ENCODE assay signal across 1 cellular context in the genomic region with DNA sequence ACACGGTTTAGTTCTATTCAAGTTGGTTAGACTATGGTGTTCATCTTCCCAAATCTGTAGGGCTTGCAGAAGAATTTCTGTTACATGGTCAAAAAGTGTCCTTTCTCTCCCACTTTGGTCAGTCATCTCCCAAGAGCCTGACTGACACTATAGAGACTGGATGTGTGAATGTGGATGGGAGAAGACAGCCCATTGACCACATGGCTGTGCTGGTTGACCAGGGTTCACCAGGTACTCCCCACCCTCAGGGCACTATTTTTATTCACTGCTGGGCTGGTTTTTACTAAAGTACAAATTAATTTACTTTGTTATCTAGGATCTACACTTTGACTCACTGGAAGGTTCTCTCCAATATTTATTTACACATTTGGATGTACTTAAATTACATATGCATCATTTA.
TF ChIP-seq lines count a peak whose summit lies in the region.

No MANE protein-coding gene starts in this region.

TF ChIP-seq in GM23338, 12 proteins besides CTCF, POLR2A, EP300 and RAD21 (continued from another document):
- no peak for TF ChIP-seq STAT1 (IDR thresholded peaks at IDR 0.05; ENCODE audit: unreplicated experiment)
- TF ChIP-seq POLR2AphosphoS5 (IDR thresholded peaks at IDR 0.05; ENCODE audit: low read depth) = no peak
TF ChIP-seq in GM23338: peak in this region for 0.
